Comparison of ENCODE assay signal across 1 cellular context in genomic region chr11:61509058-61510029, GRCh38.
TF ChIP-seq lines count a peak whose summit lies in the region.

No MANE protein-coding gene starts in this region.

TF ChIP-seq in HepG2, 621 proteins besides CTCF, POLR2A, EP300 and RAD21 (continued from another document and continues in another):
- TF ChIP-seq, protein P1, sequence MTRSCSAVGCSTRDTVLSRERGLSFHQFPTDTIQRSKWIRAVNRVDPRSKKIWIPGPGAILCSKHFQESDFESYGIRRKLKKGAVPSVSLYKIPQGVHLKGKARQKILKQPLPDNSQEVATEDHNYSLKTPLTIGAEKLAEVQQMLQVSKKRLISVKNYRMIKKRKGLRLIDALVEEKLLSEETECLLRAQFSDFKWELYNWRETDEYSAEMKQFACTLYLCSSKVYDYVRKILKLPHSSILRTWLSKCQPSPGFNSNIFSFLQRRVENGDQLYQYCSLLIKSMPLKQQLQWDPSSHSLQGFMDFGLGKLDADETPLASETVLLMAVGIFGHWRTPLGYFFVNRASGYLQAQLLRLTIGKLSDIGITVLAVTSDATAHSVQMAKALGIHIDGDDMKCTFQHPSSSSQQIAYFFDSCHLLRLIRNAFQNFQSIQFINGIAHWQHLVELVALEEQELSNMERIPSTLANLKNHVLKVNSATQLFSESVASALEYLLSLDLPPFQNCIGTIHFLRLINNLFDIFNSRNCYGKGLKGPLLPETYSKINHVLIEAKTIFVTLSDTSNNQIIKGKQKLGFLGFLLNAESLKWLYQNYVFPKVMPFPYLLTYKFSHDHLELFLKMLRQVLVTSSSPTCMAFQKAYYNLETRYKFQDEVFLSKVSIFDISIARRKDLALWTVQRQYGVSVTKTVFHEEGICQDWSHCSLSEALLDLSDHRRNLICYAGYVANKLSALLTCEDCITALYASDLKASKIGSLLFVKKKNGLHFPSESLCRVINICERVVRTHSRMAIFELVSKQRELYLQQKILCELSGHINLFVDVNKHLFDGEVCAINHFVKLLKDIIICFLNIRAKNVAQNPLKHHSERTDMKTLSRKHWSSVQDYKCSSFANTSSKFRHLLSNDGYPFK (CRISPR knock-in tag; IDR thresholded peaks at IDR 0.05; ENCODE audit: borderline replicate concordance) = 0 out of 2 replicates have a peak, but pooled peaks have one; percentile 41
- TF ChIP-seq ZNF3 (CRISPR knock-in tag; IDR thresholded peaks at IDR 0.05) (peak; percentile 35; the same call in 1 of the 2 replicates), ZNF672 (CRISPR knock-in tag; IDR thresholded peaks at IDR 0.05) (0 out of 2 replicates have a peak, but pooled peaks have one; percentile 36), GABPB1 (CRISPR knock-in tag; IDR thresholded peaks at IDR 0.05) (peak; percentile 56; the same call in 1 of the 2 replicates), TEAD3 (CRISPR knock-in tag; optimal IDR thresholded peaks at IDR 0.05; ENCODE audit: borderline replicate concordance) (peak; percentile 14), TMF1 (CRISPR knock-in tag; IDR thresholded peaks at IDR 0.05; ENCODE audit: low read depth) (peak; percentile 88), EEA1 (CRISPR knock-in tag; IDR thresholded peaks at IDR 0.05; ENCODE audit: borderline replicate concordance) (no peak), ZNF749 (CRISPR knock-in tag; IDR thresholded peaks at IDR 0.05; ENCODE audit: borderline replicate concordance) (peak; percentile 50; the same call in 1 of the 2 replicates), HNRNPLL (IDR thresholded peaks at IDR 0.05; ENCODE audit: low read depth, low read length, poor library complexity, severe bottlenecking) (peak; percentile 96), ETV6 (CRISPR knock-in tag; conservative IDR thresholded peaks at IDR 0.05) (0 out of 2 replicates have a peak, but pooled peaks have one; percentile 55), REPIN1 (CRISPR knock-in tag; IDR thresholded peaks at IDR 0.05; ENCODE audit: borderline replicate concordance, low read depth) (0 out of 2 replicates have a peak, but pooled peaks have one; percentile 42), SRSF1 (optimal IDR thresholded peaks at IDR 0.05; ENCODE audit: low read depth, low read length) (no peak), FIP1L1 (IDR thresholded peaks at IDR 0.05; ENCODE audit: borderline replicate concordance, insufficient read depth, low read depth, low read length) (no peak), MED13 (CRISPR knock-in tag; IDR thresholded peaks at IDR 0.05) (peak; percentile 69; the same call in 1 of the 2 replicates), DRAP1 (CRISPR knock-in tag; IDR thresholded peaks at IDR 0.05) (no peak), KLF13 (CRISPR knock-in tag; IDR thresholded peaks at IDR 0.05) (0 out of 2 replicates have a peak, but pooled peaks have one; percentile 74), BRD4 (CRISPR knock-in tag; IDR thresholded peaks at IDR 0.05) (no peak), ZBTB38 (CRISPR knock-in tag; IDR thresholded peaks at IDR 0.05) (peak; percentile 41; the same call in 1 of the 2 replicates), KLF9 (CRISPR knock-in tag; IDR thresholded peaks at IDR 0.05; ENCODE audit: low read depth) (no peak), ZSCAN22 (CRISPR knock-in tag; IDR thresholded peaks at IDR 0.05) (0 out of 2 replicates have a peak, but pooled peaks have one; percentile 34), FOXM1 (CRISPR knock-in tag; IDR thresholded peaks at IDR 0.05) (no peak), ZNF205 (CRISPR knock-in tag; IDR thresholded peaks at IDR 0.05) (peak; percentile 76; the same call in 1 of the 2 replicates), ZNF709 (CRISPR knock-in tag; IDR thresholded peaks at IDR 0.05) (0 out of 2 replicates have a peak, but pooled peaks have one; percentile 55), RBM39 (IDR thresholded peaks at IDR 0.05; ENCODE audit: low read depth, low read length, poor library complexity, severe bottlenecking) (no peak), ZNF766 (CRISPR knock-in tag; IDR thresholded peaks at IDR 0.05; ENCODE audit: borderline replicate concordance) (peak; percentile 67; the same call in 1 of the 2 replicates), FOXO1 (CRISPR knock-in tag; IDR thresholded peaks at IDR 0.05) (0 out of 2 replicates have a peak, but pooled peaks have one; percentile 21), KLF12 (CRISPR knock-in tag; IDR thresholded peaks at IDR 0.05; ENCODE audit: borderline replicate concordance) (no peak; the same call in 1 of the 2 replicates), TOE1 (CRISPR knock-in tag; IDR thresholded peaks at IDR 0.05) (peak; percentile 32; the same call in 1 of the 2 replicates), DNMT1 (CRISPR knock-in tag; IDR thresholded peaks at IDR 0.05) (peak; percentile 59; the same call in 1 of the 2 replicates), TFAP4 (IDR thresholded peaks at IDR 0.05; ENCODE audit: borderline replicate concordance, low read depth) (peak; percentile 14; the same call in 1 of the 2 replicates), RNF2 (conservative IDR thresholded peaks at IDR 0.05; ENCODE audit: low read depth) (peak; percentile 81; the same call in 1 of the 2 replicates), LCORL (IDR thresholded peaks at IDR 0.05) (no peak), LCORL (CRISPR knock-in tag; IDR thresholded peaks at IDR 0.05) (0 out of 2 replicates have a peak, but pooled peaks have one; percentile 22), HOXA5 (CRISPR knock-in tag; IDR thresholded peaks at IDR 0.05) (peak; percentile 76; the same call in 1 of the 2 replicates)
- TF ChIP-seq, protein P2, sequence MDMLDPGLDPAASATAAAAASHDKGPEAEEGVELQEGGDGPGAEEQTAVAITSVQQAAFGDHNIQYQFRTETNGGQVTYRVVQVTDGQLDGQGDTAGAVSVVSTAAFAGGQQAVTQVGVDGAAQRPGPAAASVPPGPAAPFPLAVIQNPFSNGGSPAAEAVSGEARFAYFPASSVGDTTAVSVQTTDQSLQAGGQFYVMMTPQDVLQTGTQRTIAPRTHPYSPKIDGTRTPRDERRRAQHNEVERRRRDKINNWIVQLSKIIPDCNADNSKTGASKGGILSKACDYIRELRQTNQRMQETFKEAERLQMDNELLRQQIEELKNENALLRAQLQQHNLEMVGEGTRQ (IDR thresholded peaks at IDR 0.05; ENCODE audit: low read depth, low read length) = no peak
- TF ChIP-seq, protein P2 (CRISPR knock-in tag; IDR thresholded peaks at IDR 0.05; ENCODE audit: borderline replicate concordance) = no peak
- TF ChIP-seq, protein P3, sequence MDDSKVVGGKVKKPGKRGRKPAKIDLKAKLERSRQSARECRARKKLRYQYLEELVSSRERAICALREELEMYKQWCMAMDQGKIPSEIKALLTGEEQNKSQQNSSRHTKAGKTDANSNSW (CRISPR knock-in tag; IDR thresholded peaks at IDR 0.05; ENCODE audit: borderline replicate concordance) = peak; percentile 67; the same call in 1 of the 2 replicates
- TF ChIP-seq, protein P4, sequence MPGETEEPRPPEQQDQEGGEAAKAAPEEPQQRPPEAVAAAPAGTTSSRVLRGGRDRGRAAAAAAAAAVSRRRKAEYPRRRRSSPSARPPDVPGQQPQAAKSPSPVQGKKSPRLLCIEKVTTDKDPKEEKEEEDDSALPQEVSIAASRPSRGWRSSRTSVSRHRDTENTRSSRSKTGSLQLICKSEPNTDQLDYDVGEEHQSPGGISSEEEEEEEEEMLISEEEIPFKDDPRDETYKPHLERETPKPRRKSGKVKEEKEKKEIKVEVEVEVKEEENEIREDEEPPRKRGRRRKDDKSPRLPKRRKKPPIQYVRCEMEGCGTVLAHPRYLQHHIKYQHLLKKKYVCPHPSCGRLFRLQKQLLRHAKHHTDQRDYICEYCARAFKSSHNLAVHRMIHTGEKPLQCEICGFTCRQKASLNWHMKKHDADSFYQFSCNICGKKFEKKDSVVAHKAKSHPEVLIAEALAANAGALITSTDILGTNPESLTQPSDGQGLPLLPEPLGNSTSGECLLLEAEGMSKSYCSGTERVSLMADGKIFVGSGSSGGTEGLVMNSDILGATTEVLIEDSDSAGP (CRISPR knock-in tag; IDR thresholded peaks at IDR 0.05; ENCODE audit: borderline replicate concordance) = peak; percentile 43; the same call in 1 of the 2 replicates
- TF ChIP-seq, protein P5, sequence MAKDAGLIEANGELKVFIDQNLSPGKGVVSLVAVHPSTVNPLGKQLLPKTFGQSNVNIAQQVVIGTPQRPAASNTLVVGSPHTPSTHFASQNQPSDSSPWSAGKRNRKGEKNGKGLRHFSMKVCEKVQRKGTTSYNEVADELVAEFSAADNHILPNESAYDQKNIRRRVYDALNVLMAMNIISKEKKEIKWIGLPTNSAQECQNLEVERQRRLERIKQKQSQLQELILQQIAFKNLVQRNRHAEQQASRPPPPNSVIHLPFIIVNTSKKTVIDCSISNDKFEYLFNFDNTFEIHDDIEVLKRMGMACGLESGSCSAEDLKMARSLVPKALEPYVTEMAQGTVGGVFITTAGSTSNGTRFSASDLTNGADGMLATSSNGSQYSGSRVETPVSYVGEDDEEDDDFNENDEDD (CRISPR knock-in tag; IDR thresholded peaks at IDR 0.05; ENCODE audit: borderline replicate concordance) = peak; percentile 91; the same call in 1 of the 2 replicates
- TF ChIP-seq, protein P6, sequence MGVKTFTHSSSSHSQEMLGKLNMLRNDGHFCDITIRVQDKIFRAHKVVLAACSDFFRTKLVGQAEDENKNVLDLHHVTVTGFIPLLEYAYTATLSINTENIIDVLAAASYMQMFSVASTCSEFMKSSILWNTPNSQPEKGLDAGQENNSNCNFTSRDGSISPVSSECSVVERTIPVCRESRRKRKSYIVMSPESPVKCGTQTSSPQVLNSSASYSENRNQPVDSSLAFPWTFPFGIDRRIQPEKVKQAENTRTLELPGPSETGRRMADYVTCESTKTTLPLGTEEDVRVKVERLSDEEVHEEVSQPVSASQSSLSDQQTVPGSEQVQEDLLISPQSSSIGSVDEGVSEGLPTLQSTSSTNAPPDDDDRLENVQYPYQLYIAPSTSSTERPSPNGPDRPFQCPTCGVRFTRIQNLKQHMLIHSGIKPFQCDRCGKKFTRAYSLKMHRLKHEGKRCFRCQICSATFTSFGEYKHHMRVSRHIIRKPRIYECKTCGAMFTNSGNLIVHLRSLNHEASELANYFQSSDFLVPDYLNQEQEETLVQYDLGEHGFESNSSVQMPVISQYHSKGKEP (CRISPR knock-in tag; IDR thresholded peaks at IDR 0.05) = no peak
- TF ChIP-seq, protein P7, sequence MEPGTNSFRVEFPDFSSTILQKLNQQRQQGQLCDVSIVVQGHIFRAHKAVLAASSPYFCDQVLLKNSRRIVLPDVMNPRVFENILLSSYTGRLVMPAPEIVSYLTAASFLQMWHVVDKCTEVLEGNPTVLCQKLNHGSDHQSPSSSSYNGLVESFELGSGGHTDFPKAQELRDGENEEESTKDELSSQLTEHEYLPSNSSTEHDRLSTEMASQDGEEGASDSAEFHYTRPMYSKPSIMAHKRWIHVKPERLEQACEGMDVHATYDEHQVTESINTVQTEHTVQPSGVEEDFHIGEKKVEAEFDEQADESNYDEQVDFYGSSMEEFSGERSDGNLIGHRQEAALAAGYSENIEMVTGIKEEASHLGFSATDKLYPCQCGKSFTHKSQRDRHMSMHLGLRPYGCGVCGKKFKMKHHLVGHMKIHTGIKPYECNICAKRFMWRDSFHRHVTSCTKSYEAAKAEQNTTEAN (CRISPR knock-in tag; conservative IDR thresholded peaks at IDR 0.05) = peak; percentile 47; the same call in 1 of the 2 replicates
- TF ChIP-seq, protein P8, sequence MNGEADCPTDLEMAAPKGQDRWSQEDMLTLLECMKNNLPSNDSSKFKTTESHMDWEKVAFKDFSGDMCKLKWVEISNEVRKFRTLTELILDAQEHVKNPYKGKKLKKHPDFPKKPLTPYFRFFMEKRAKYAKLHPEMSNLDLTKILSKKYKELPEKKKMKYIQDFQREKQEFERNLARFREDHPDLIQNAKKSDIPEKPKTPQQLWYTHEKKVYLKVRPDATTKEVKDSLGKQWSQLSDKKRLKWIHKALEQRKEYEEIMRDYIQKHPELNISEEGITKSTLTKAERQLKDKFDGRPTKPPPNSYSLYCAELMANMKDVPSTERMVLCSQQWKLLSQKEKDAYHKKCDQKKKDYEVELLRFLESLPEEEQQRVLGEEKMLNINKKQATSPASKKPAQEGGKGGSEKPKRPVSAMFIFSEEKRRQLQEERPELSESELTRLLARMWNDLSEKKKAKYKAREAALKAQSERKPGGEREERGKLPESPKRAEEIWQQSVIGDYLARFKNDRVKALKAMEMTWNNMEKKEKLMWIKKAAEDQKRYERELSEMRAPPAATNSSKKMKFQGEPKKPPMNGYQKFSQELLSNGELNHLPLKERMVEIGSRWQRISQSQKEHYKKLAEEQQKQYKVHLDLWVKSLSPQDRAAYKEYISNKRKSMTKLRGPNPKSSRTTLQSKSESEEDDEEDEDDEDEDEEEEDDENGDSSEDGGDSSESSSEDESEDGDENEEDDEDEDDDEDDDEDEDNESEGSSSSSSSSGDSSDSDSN (CRISPR knock-in tag; IDR thresholded peaks at IDR 0.05) = peak; percentile 79
- TF ChIP-seq, protein P9, sequence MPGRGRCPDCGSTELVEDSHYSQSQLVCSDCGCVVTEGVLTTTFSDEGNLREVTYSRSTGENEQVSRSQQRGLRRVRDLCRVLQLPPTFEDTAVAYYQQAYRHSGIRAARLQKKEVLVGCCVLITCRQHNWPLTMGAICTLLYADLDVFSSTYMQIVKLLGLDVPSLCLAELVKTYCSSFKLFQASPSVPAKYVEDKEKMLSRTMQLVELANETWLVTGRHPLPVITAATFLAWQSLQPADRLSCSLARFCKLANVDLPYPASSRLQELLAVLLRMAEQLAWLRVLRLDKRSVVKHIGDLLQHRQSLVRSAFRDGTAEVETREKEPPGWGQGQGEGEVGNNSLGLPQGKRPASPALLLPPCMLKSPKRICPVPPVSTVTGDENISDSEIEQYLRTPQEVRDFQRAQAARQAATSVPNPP (CRISPR knock-in tag; IDR thresholded peaks at IDR 0.05) = peak; percentile 68; the same call in 1 of the 2 replicates
